33 cellular contexts compared by ENCODE assay signal in the genomic region with DNA sequence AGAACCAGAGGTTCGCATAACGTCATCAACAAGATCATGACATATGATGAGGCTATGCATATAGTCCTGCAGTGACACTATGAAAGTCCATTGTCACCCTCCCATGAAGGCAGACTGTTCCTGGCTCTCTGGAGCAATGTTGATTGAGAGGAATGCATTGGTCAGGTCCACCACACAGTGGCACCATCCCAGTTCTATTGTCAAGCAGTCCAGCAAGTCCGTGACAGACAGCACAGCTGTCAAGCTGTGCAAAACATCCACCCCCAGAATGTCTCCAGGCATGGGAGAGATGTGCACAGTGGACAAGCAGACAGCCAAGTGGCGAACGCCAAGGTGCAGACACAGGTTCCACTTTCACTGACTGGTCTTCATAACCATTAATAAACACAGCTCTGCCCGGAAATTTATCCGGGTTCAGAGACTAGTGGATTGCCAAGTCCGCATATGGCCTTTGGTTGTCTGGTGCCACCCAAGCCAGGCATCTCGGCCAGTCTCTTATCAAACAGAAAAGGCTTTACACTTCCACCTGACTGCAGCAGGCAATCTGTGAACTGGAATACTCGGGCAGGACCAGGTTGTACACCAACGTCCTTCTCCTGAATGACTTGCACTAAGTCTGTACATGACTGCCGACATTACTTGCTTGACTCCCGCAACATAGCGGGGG. TPM values are rescaled to one million over a fixed set of nuclear protein-coding genes. Genes with fewer than 3 reads are reported as not detected.
"Had no signal": no experiment of that assay in that cellular context is flagged by ENCODE, and none has a peak within 500 bp of the region (broad histone marks: within the 10 kb centered on the region; RNA-seq: fewer than 3 reads in every experiment).

No MANE protein-coding gene starts in this region.

- H2AFZ ChIP-seq: hepatocyte had no signal

- H3K4me1 ChIP-seq: gastrocnemius medialis, prostate gland, tibial nerve, upper lobe of left lung had no signal

- H3K4me3 Mint-ChIP-seq: central memory CD8-positive, alpha-beta T cell; memory B cell; mesothelial cell of epicardium; naive thymus-derived CD8-positive, alpha-beta T cell; nephron progenitor cell; stimulated activated naive B cell treated with anti-CD40 and anti-IgM and Interleukin-4, amounts not matched to agents 10 μg/mL and 1 μg/mL and 100 μg/mL, for 72 hours; stimulated activated naive CD8-positive, alpha-beta T cell treated with anti-CD3 and anti-CD28 coated beads, Interleukin-15, Interleukin-2, amounts not matched to agents 100 ng/mL and 50 ng/mL, for 24 hours had no signal

- DNase-seq: effector CD4-positive, alpha-beta T cell; foreskin fibroblast; gastrocnemius medialis; head of caudate nucleus; left colon; naive thymus-derived CD8-positive, alpha-beta T cell; nephron progenitor cell; nucleus accumbens; right cardiac atrium; small intestine; stimulated activated CD4-positive, alpha-beta T cell treated with anti-CD3 and anti-CD28 coated beads, Interleukin-15, amount 100 ng/mL, for 24 hours; stimulated activated CD4-positive, alpha-beta T cell treated with anti-CD3 and anti-CD28 coated beads, Interleukin-2, amount 100 ng/mL, for 48 hours; stimulated activated naive B cell treated with anti-CD40 and anti-IgM and Interleukin-4, amounts not matched to agents 10 μg/mL and 1 μg/mL and 100 μg/mL, for 72 hours had no signal

- H3K4me2 ChIP-seq: hepatocyte had no signal

- H3K9me3 ChIP-seq: gastrocnemius medialis, prostate gland, thoracic aorta, tibial nerve, upper lobe of left lung had no signal

- H3K4me1 Mint-ChIP-seq: central memory CD8-positive, alpha-beta T cell; memory B cell; mesothelial cell of epicardium; naive thymus-derived CD8-positive, alpha-beta T cell; stimulated activated naive B cell treated with anti-CD40 and anti-IgM and Interleukin-4, amounts not matched to agents 10 μg/mL and 1 μg/mL and 100 μg/mL, for 72 hours had no signal

- H3K36me3 Mint-ChIP-seq: memory B cell; mesothelial cell of epicardium; naive thymus-derived CD8-positive, alpha-beta T cell; stimulated activated naive B cell treated with anti-CD40 and anti-IgM and Interleukin-4, amounts not matched to agents 10 μg/mL and 1 μg/mL and 100 μg/mL, for 72 hours had no signal

- H3K4me3 ChIP-seq: dorsolateral prefrontal cortex, gastrocnemius medialis, hepatocyte, lung, prostate gland, thoracic aorta, tibial nerve, upper lobe of left lung had no signal

- FAIRE-seq: colon, islet of Langerhans, small intestine, urothelium cell line had no signal

- H3K27ac Mint-ChIP-seq: memory B cell; mesothelial cell of epicardium; naive thymus-derived CD8-positive, alpha-beta T cell; nephron progenitor cell; stimulated activated naive B cell treated with anti-CD40 and anti-IgM and Interleukin-4, amounts not matched to agents 10 μg/mL and 1 μg/mL and 100 μg/mL, for 72 hours; stimulated activated naive CD8-positive, alpha-beta T cell treated with anti-CD3 and anti-CD28 coated beads, Interleukin-15, Interleukin-2, amounts not matched to agents 100 ng/mL and 50 ng/mL, for 24 hours had no signal

- H3K27ac ChIP-seq: epithelial cell of prostate, gastrocnemius medialis, hepatocyte, prostate gland, thoracic aorta, tibial nerve, upper lobe of left lung had no signal

- ATAC-seq: esophagus mucosa; gastrocnemius medialis; left colon; naive thymus-derived CD8-positive, alpha-beta T cell; right cardiac atrium; stimulated activated naive B cell treated with anti-CD40 and anti-IgM and Interleukin-4, amounts not matched to agents 10 μg/mL and 1 μg/mL and 100 μg/mL, for 72 hours had no signal

- H3K79me2 ChIP-seq: hepatocyte had no signal

- H3K27me3 ChIP-seq: dorsolateral prefrontal cortex, gastrocnemius medialis, hepatocyte, tibial nerve, upper lobe of left lung had no signal

- H3K36me3 ChIP-seq: gastrocnemius medialis, prostate gland, thoracic aorta, tibial nerve, upper lobe of left lung had no signal

- H3K27me3 Mint-ChIP-seq: central memory CD8-positive, alpha-beta T cell; naive thymus-derived CD8-positive, alpha-beta T cell; stimulated activated naive B cell treated with anti-CD40 and anti-IgM and Interleukin-4, amounts not matched to agents 10 μg/mL and 1 μg/mL and 100 μg/mL, for 72 hours; stimulated activated naive CD8-positive, alpha-beta T cell treated with anti-CD3 and anti-CD28 coated beads, Interleukin-15, Interleukin-2, amounts not matched to agents 100 ng/mL and 50 ng/mL, for 24 hours had no signal

RNA-seq across cellular contexts. Expression of a gene that starts 7.2 kb away (rescaled TPM):
- total RNA-seq: gastrocnemius medialis; kidney epithelial cell; myocyte; naive thymus-derived CD8-positive, alpha-beta T cell; osteocyte had no signal
- polyA plus RNA-seq: liver; naive thymus-derived CD8-positive, alpha-beta T cell had no signal

RNA-seq across cellular contexts. Expression of a gene that starts 11.0 kb away (rescaled TPM):
- total RNA-seq: esophagus mucosa; mesothelial cell of epicardium; myocyte; naive thymus-derived CD8-positive, alpha-beta T cell; osteocyte had no signal
- polyA plus RNA-seq: naive thymus-derived CD8-positive, alpha-beta T cell had no signal
